In the genomic region with DNA sequence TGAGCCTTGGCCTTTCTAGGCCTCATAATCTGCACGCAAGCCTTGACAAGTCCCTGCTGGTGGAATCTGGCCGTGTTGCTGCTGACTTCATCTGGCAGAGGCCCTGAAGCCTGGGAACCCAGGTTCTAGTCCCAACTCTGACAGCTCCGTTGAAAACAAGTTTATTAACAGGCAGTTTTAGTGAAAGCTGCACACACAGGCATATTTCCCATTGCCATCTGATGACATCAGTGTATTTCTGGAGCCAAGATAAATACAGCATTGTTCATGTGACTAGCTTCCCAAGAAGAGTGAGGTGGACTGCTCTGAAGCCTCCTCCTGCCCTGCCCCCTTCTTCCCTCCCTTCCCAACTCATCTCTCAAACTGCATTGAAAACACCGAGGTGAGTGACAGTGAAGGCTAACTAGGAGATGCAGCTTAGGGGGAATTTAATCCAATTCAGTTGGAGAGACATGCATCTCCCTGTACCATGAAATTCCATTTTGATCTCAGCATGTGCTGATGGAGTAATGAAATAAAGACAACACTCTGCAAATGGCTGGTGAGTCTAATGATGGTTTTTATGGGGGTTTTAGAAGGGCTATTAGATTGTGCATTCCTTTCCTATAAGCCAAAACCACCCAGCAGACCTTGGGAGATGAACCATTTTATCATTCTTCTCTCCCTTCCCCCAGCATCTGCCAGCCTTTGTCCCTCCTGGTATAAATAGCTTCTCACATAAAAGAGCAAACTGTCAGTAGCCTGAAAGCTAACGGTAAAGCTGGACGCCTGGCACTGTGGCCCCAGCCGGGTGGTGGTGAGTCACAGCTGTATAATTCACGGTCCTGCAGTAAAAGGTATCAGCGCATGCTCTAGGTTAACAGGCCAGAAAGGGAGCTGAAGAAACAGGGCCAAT, we compare ENCODE assay signal across 8 cellular contexts. TPM values are rescaled to one million over a fixed set of nuclear protein-coding genes. Genes with fewer than 3 reads are reported as not detected.
A peak's percentile ranks its signal among the peaks of the same experiment; 100 is the strongest.
DNase-seq lines count a peak whose midpoint lies in the region; ATAC-seq and TF ChIP-seq lines count a peak whose summit lies in the region.

No MANE protein-coding gene starts in this region.

- TF ChIP-seq POLR2A in Peyer's patch (IDR thresholded peaks at IDR 0.05) = no peak

- H3K9me3 ChIP-seq in Peyer's patch = no peaks in the 10 kb centered on the region

- H3K4me1 Mint-ChIP-seq in osteocyte (ENCODE audit: unreplicated experiment) = peaks cover 70% of the 10 kb centered on the region
- H3K4me1 Mint-ChIP-seq in activated naive CD4-positive, alpha-beta T cell treated with anti-CD3 and anti-CD28 coated beads for 36 hours (ENCODE audit: low read depth) = no peaks in the 10 kb centered on the region

- peak overlapping the region in 3 of 4 donors; percentile 44 to 74 (median 68) for H3K27ac ChIP-seq in Peyer's patch

- H3K4me3 Mint-ChIP-seq in osteocyte (ENCODE audit: unreplicated experiment) = peak overlapping the region; percentile 26
- H3K4me3 Mint-ChIP-seq in activated naive CD4-positive, alpha-beta T cell treated with anti-CD3 and anti-CD28 coated beads for 36 hours = no peak overlapping the region

- intact Hi-C loops in activated naive CD4-positive, alpha-beta T cell treated with anti-CD3 and anti-CD28 coated beads for 36 hours (cut with micrococcal nuclease) = no loop called here

- no peaks in the 10 kb centered on the region for H3K9me3 Mint-ChIP-seq in osteocyte (ENCODE audit: unreplicated experiment)
- H3K9me3 Mint-ChIP-seq in activated naive CD4-positive, alpha-beta T cell treated with anti-CD3 and anti-CD28 coated beads for 36 hours = no peaks in the 10 kb centered on the region

- no peaks in the 10 kb centered on the region for H3K27me3 Mint-ChIP-seq in osteocyte (ENCODE audit: unreplicated experiment)
- H3K27me3 Mint-ChIP-seq in activated naive CD4-positive, alpha-beta T cell treated with anti-CD3 and anti-CD28 coated beads for 36 hours (ENCODE audit: low read depth) = peaks cover 3% of the 10 kb centered on the region

- no peaks in the 10 kb centered on the region for H3K36me3 ChIP-seq in Peyer's patch

- no peak for ATAC-seq in GM19455 (IDR thresholded peaks at IDR 0.05; ENCODE audit: unreplicated experiment)

- no peak overlapping the region for H3K4me3 ChIP-seq in Peyer's patch

- peaks cover 0 to 4% (median 0%) of the 10 kb centered on the region in 4 donors for H3K4me1 ChIP-seq in Peyer's patch

- H3K27me3 ChIP-seq in Peyer's patch = no peaks in the 10 kb centered on the region

- H3K36me3 Mint-ChIP-seq in osteocyte (ENCODE audit: unreplicated experiment) = no peaks in the 10 kb centered on the region
- no peaks in the 10 kb centered on the region for H3K36me3 Mint-ChIP-seq in activated naive CD4-positive, alpha-beta T cell treated with anti-CD3 and anti-CD28 coated beads for 36 hours (ENCODE audit: low read depth)

- CTCF ChIA-PET in activated naive CD4-positive, alpha-beta T cell treated with anti-CD3 and anti-CD28 coated beads for 36 hours (lab: Charles Lee) = no interaction called here

- DNase-seq in DMS153 (lab: John Stamatoyannopoulos, UW) (peak; percentile 23), Peyer's patch (peak in 1 of 3 donors; percentile 54), fibroblast of the conjunctiva (ENCODE audit: low read depth) (peak; percentile 84), osteocyte (ENCODE audit: extremely low spot score, unreplicated experiment) (peak; percentile 86), G401 (ENCODE audit: low spot score) (no peak)
- DNase-seq in activated naive CD4-positive, alpha-beta T cell treated with anti-CD3 and anti-CD28 coated beads for 36 hours = no peak
- no peak for DNase-seq in stimulated activated CD4-positive, alpha-beta T cell treated with anti-CD3 and anti-CD28 coated beads, Interleukin-15, amount 100 ng/mL, for 24 hours

- no peak for TF ChIP-seq CTCF in Peyer's patch (IDR thresholded peaks at IDR 0.05)
- no peak for TF ChIP-seq CTCF in osteocyte (IDR thresholded peaks at IDR 0.05)

- in situ Hi-C loops in G401 (cut with HindIII; ENCODE audit: low sequenced_read_pairs) = no loop called here

- H3K27ac Mint-ChIP-seq in osteocyte (ENCODE audit: unreplicated experiment) = peak overlapping the region; percentile 93
- H3K27ac Mint-ChIP-seq in activated naive CD4-positive, alpha-beta T cell treated with anti-CD3 and anti-CD28 coated beads for 36 hours = no peak overlapping the region

RNA-seq across cellular contexts. Expression of a gene that starts 38.0 kb away (rescaled TPM):
- 10 to 100 TPM in 2 of 4 donors, 1 to 10 TPM in 2; 3.5 to 22.3 (median 11.8) TPM for total RNA-seq in Peyer's patch
- 24.7 and 25.2 TPM in 2 replicates for total RNA-seq in osteocyte
- under 1 TPM in 1 of 2 experiments, not detected in 1; 0.05 TPM for total RNA-seq in activated naive CD4-positive, alpha-beta T cell treated with anti-CD3 and anti-CD28 coated beads for 36 hours
- 0.25 and 0.31 TPM in 2 replicates for total RNA-seq in G401 (2014; rRNA removed; shearing (Covaris generic))

Comparison
In these comparisons a context has a peak if more than half of its experiments do, and no peak if none do; other contexts are left out.
1. DNase-seq: peak in DMS153 (single experiment), fibroblast of the conjunctiva (single experiment) and osteocyte (single experiment); none in activated naive CD4-positive, alpha-beta T cell treated with anti-CD3 and anti-CD28 coated beads for 36 hours (single experiment), stimulated activated CD4-positive, alpha-beta T cell treated with anti-CD3 and anti-CD28 coated beads, Interleukin-15, amount 100 ng/mL, for 24 hours (single experiment) and G401 (single experiment).